ENCODE assay signal across 27 cellular contexts in genomic region chr6:108242259-108242658, GRCh38.
"Had no signal": no experiment of that assay in that cellular context is flagged by ENCODE, and none has a peak within 500 bp of the region (broad histone marks: within the 10 kb centered on the region; RNA-seq: fewer than 3 reads in every experiment).

No MANE protein-coding gene starts in this region.

- DNase-seq: activated B cell treated with CpG ODN at 0.5 μM for 24 hours; activated CD4-positive, alpha-beta T cell treated with anti-CD3 and anti-CD28 coated beads for 1 hour; activated CD4-positive, alpha-beta T cell treated with anti-CD3 and anti-CD28 coated beads, Interleukin-2, amount 10 ng/mL, durations not matched to agents 24 days and 14 days; activated CD4-positive, alpha-beta T cell treated with anti-CD3 and anti-CD28 coated beads, Interleukin-2, amount 50 U/mL, for 48 hours; activated CD8-positive, alpha-beta memory T cell treated with anti-CD3 and anti-CD28 coated beads, Interleukin-2, amount 10 ng/mL, durations not matched to agents 7 days and 5 days; activated effector memory CD4-positive, alpha-beta T cell treated with anti-CD3 and anti-CD28 coated beads, Interleukin-2, amount 50 U/mL, for 16 hours; activated naive CD4-positive, alpha-beta T cell treated with Interleukin-2 at 50 U/mL for 16 hours; activated naive CD8-positive, alpha-beta T cell treated with anti-CD3 and anti-CD28 coated beads, Interleukin-2, amount 50 U/mL, for 24 hours; activated T-cell treated with anti-CD3 and anti-CD28 coated beads, Interleukin-2, amount 50 U/mL, for 4 hours; amniotic stem cell; body of pancreas; central memory CD4-positive, alpha-beta T cell; KG1; NCI-H1105; NCI-H1436; NCI-H1694 treated with DMSO at 0.1 percent for 48 hours; NCI-H2081; NCI-H510A treated with DMSO at 0.1 percent for 48 hours; NCI-H69; Peyer's patch; Right ventricle myocardium superior; SJCRH30; SK-N-SH; T-helper 1 cell had no signal

- H3K4me2 ChIP-seq: SK-N-SH had no signal

- H3K9me3 ChIP-seq: ascending aorta, body of pancreas, Peyer's patch, SK-N-SH had no signal

- H3K9me3 Mint-ChIP-seq: activated CD4-positive, alpha-beta T cell treated with anti-CD3 and anti-CD28 coated beads, Interleukin-2, amount 10 ng/mL, durations not matched to agents 24 days and 14 days; activated naive CD4-positive, alpha-beta T cell treated with anti-CD3 and anti-CD28 coated beads, Interleukin-2, amount 50 U/mL, for 72 hours; activated T-cell treated with anti-CD3 and anti-CD28 coated beads, Interleukin-2, amount 50 U/mL, for 4 hours had no signal

- H3K27me3 Mint-ChIP-seq: activated B cell treated with CpG ODN at 0.5 μM for 24 hours; activated CD4-positive, alpha-beta T cell treated with anti-CD3 and anti-CD28 coated beads, Interleukin-2, amount 10 ng/mL, durations not matched to agents 24 days and 14 days; activated CD8-positive, alpha-beta memory T cell treated with anti-CD3 and anti-CD28 coated beads, Interleukin-2, amount 10 ng/mL, durations not matched to agents 7 days and 5 days; activated naive CD8-positive, alpha-beta T cell treated with anti-CD3 and anti-CD28 coated beads, Interleukin-2, amount 50 U/mL, for 24 hours had no signal

- H3K9ac ChIP-seq: SK-N-SH had no signal

- H3K4me3 Mint-ChIP-seq: activated B cell treated with CpG ODN at 0.5 μM for 24 hours; activated CD4-positive, alpha-beta T cell treated with anti-CD3 and anti-CD28 coated beads, Interleukin-2, amount 10 ng/mL, durations not matched to agents 24 days and 14 days; activated CD8-positive, alpha-beta memory T cell treated with anti-CD3 and anti-CD28 coated beads, Interleukin-2, amount 10 ng/mL, durations not matched to agents 7 days and 5 days; activated naive CD8-positive, alpha-beta T cell treated with anti-CD3 and anti-CD28 coated beads, Interleukin-2, amount 50 U/mL, for 24 hours; activated T-cell treated with anti-CD3 and anti-CD28 coated beads, Interleukin-2, amount 50 U/mL, for 4 hours had no signal

- H3K27me3 ChIP-seq: ascending aorta, body of pancreas, Peyer's patch, SJCRH30 had no signal

- H3K4me1 ChIP-seq: ascending aorta, Peyer's patch, SJCRH30 had no signal

- ATAC-seq: activated CD8-positive, alpha-beta memory T cell treated with anti-CD3 and anti-CD28 coated beads, Interleukin-2, amount 10 ng/mL, durations not matched to agents 7 days and 5 days; activated naive CD4-positive, alpha-beta T cell treated with anti-CD3 and anti-CD28 coated beads, Interleukin-2, amount 50 U/mL, for 72 hours; activated naive CD8-positive, alpha-beta T cell treated with anti-CD3 and anti-CD28 coated beads, Interleukin-2, amount 50 U/mL, for 24 hours; activated T-cell treated with anti-CD3 and anti-CD28 coated beads, Interleukin-2, amount 50 U/mL, for 4 hours; body of pancreas had no signal

- H3K27ac Mint-ChIP-seq: activated CD4-positive, alpha-beta T cell treated with anti-CD3 and anti-CD28 coated beads, Interleukin-2, amount 10 ng/mL, durations not matched to agents 24 days and 14 days; activated CD8-positive, alpha-beta memory T cell treated with anti-CD3 and anti-CD28 coated beads, Interleukin-2, amount 10 ng/mL, durations not matched to agents 7 days and 5 days; activated naive CD4-positive, alpha-beta T cell treated with anti-CD3 and anti-CD28 coated beads, Interleukin-2, amount 50 U/mL, for 72 hours; activated naive CD8-positive, alpha-beta T cell treated with anti-CD3 and anti-CD28 coated beads, Interleukin-2, amount 50 U/mL, for 24 hours had no signal

- H3K4me3 ChIP-seq: ascending aorta, body of pancreas, Peyer's patch, SJCRH30 had no signal

- H3K27ac ChIP-seq: ascending aorta, body of pancreas, Peyer's patch, RWPE1, SJCRH30 had no signal
